ENCODE assay signal across 8 cellular contexts in genomic region chr19:55624109-55625003, GRCh38. TPM values are rescaled to one million over a fixed set of nuclear protein-coding genes. Genes with fewer than 3 reads are reported as not detected.
DNase-seq lines count a peak whose midpoint lies in the region; ATAC-seq and TF ChIP-seq lines count a peak whose summit lies in the region.

Gene ZNF784, minus strand, starts transcription at chr19:55624566. Its CDS starts 5 bp downstream, at chr19:55624561.

- intact Hi-C loops in left ventricle myocardium superior (cut with micrococcal nuclease) (no loop called here), prostate gland (cut with DNase I) (no loop called here)

- H3K9me3 ChIP-seq in T-helper 17 cell (ENCODE audit: control insufficient read depth, low read length, poor library complexity, severe bottlenecking) (no peaks in the 10 kb centered on the region), prostate gland (no peaks in the 10 kb centered on the region), upper lobe of left lung (no peaks in the 10 kb centered on the region)

- no peak for TF ChIP-seq EP300 in upper lobe of left lung (IDR thresholded peaks at IDR 0.05)

- H3K36me3 Mint-ChIP-seq in T-helper 17 cell (ENCODE audit: low read depth), result no peaks in the 10 kb centered on the region

- H3K4me1 ChIP-seq in prostate gland (replicated peaks), result no peaks in the 10 kb centered on the region
- peaks cover 18 to 31% (median 22%) of the 10 kb centered on the region in 4 donors for H3K4me1 ChIP-seq in upper lobe of left lung

- ATAC-seq in T-helper 17 cell (peak; percentile 74), left ventricle myocardium superior (peak; percentile 91), upper lobe of left lung (ENCODE audit: low FRiP score in 2 of 2) (peak; percentile 98)

- peak within 1 kb of the TSS; percentile 94 to 99 for H3K27ac ChIP-seq in prostate gland
- peak within 1 kb of the TSS; percentile 94 to 98 (median 96) for H3K27ac ChIP-seq in upper lobe of left lung

- H3K27ac Mint-ChIP-seq in T-helper 17 cell, result peak within 1 kb of the TSS; percentile 94

- H3K4me1 Mint-ChIP-seq in T-helper 17 cell, result peaks cover 29% of the 10 kb centered on the region

- no peaks in the 10 kb centered on the region for H3K27me3 Mint-ChIP-seq in T-helper 17 cell

- H3K4me3 ChIP-seq in prostate gland (peak within 1 kb of the TSS; percentile 56 to 57), upper lobe of left lung (peak within 1 kb of the TSS; percentile 32 to 58 (median 50))

- peak in 1 of 4 experiments; percentile 14 for TF ChIP-seq CTCF in prostate gland (IDR thresholded peaks at IDR 0.05)
- TF ChIP-seq CTCF in upper lobe of left lung (IDR thresholded peaks at IDR 0.05), result no peak

- H3K4me3 Mint-ChIP-seq in T-helper 17 cell, result peak within 1 kb of the TSS; percentile 91

- under 1% methylated on average over 53 of the region's 56 CpGs for whole genome bisulfite sequencing in prostate gland
- WGBS in upper lobe of left lung, 2 donors, result 0 to 1% methylated on average over 20 to 22 of the region's 56 CpGs

- peak; percentile 60 for TF ChIP-seq POLR2A in prostate gland (IDR thresholded peaks at IDR 0.05)
- peak in 2 of 4 donors; percentile 8 to 73 for TF ChIP-seq POLR2A in upper lobe of left lung (IDR thresholded peaks at IDR 0.05)

- H3K27me3 ChIP-seq in prostate gland (replicated peaks; ENCODE audit: insufficient read depth) (no peaks in the 10 kb centered on the region), upper lobe of left lung (no peaks in the 10 kb centered on the region)

- H3K36me3 ChIP-seq in prostate gland, result no peaks in the 10 kb centered on the region
- peaks cover 0 to 19% (median 7%) of the 10 kb centered on the region in 4 donors for H3K36me3 ChIP-seq in upper lobe of left lung

- DNase-seq in DMS 273 (lab: John Stamatoyannopoulos, UW; ENCODE audit: unreplicated experiment) (peak; percentile 96), HCEC 1CT (peak; percentile 86), NCI-H1694 treated with DMSO at 0.1 percent for 48 hours (lab: John Stamatoyannopoulos, UW) (peak; percentile 84), T-helper 17 cell (peak; percentile 91 to 96 (median 95)), amygdala (lab: John Stamatoyannopoulos, UW) (peak; percentile 26 to 97 (median 89)), left ventricle myocardium superior (peak; percentile 96), prostate gland (ENCODE audit: low spot score) (peak; percentile 93), upper lobe of left lung (peak; percentile 94 to 97)

RNA-seq across cellular contexts. Expression of gene ZNF784, which starts in this region (rescaled TPM):
- total RNA-seq in T-helper 17 cell, result 10 to 100 TPM; 11.3 to 13.8 TPM
- total RNA-seq in left ventricle myocardium superior, result 13.4 TPM
- total RNA-seq in prostate gland, result 10 to 100 TPM in 1 of 2 donors, 1 to 10 TPM in 1; 8.9 to 17.2 TPM
- total RNA-seq in upper lobe of left lung, result 10 to 100 TPM in 2 of 6 donors, 1 to 10 TPM in 4; 6.8 to 14.7 (median 8.6) TPM

Comparison
In these comparisons a context has a peak if more than half of its experiments do, and no peak if none do; other contexts are left out.
1. Peak in every context shown above with its lines: DNase-seq, ATAC-seq, H3K4me3 ChIP-seq and H3K27ac ChIP-seq.